11 cellular contexts compared by ENCODE assay signal in the genomic region with DNA sequence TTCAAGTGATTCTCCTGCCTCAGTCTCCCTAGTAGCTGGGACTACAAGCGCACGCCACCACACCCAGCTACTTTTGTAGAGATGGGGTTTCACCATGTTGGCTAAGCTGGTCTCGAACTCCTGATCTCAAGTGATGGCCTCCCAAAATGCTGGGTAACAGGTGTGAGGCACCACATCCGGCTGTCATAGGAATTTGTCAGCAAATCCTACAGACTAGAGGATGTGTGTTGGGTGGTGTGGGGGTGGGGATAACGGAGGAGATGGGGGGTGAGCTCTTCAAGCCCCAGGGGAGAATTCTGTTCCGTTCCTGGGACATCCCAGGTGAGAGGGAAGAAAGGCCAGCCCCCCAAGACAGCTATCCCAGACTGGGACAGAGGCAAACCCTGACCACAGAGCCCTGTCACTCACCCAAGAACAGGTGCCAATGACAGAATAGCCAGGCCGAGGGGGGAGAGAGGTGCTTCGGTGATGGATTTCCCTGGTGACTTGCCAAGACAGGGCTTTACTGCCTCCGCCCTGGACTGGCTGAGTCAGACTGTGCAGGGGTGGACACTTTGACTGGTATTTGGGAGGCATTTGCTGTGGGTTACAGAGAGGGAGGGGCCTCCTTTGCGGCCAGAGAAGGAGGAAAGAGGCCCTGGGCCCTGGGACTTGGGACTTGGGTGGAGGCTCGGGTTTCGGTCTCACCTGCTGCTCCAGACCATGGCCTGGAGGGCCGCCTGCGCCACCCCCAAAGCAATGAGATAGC. TPM values are rescaled to one million over a fixed set of nuclear protein-coding genes. Genes with fewer than 3 reads are reported as not detected.
DNase-seq lines count a peak whose midpoint lies in the region; ATAC-seq, FAIRE-seq and TF ChIP-seq lines count a peak whose summit lies in the region.
"Had no signal": no experiment of that assay in that cellular context is flagged by ENCODE, and none has a peak within 500 bp of the region (broad histone marks: within the 10 kb centered on the region; RNA-seq: fewer than 3 reads in every experiment).

No MANE protein-coding gene starts in this region.

- H3K27ac Mint-ChIP-seq in mesothelial cell of epicardium = peak overlapping the region; percentile 73
- H3K27ac Mint-ChIP-seq in effector memory CD8-positive, alpha-beta T cell = no peak overlapping the region
- H3K27ac Mint-ChIP-seq: activated naive CD4-positive, alpha-beta T cell treated with anti-CD3 and anti-CD28 coated beads, Interleukin-2, amount 50 U/mL, for 72 hours had no signal

- no peak for ATAC-seq in GM18868 (IDR thresholded peaks at IDR 0.05; ENCODE audit: unreplicated experiment)
- no peak for ATAC-seq in GM21381 (IDR thresholded peaks at IDR 0.05; ENCODE audit: unreplicated experiment)
- ATAC-seq in HG03045 (IDR thresholded peaks at IDR 0.05; ENCODE audit: unreplicated experiment) = no peak
- no peak for ATAC-seq in effector memory CD8-positive, alpha-beta T cell (replicated peaks)

- peak; percentile 13 for DNase-seq in COLO668 (lab: John Stamatoyannopoulos, UW; ENCODE audit: unreplicated experiment)
- peak; percentile 92 for DNase-seq in HTR-8/SVneo (ENCODE audit: insufficient read length, low spot score)
- peak; percentile 81 for DNase-seq in amniotic epithelial cell (ENCODE audit: low read depth)
- no peak for DNase-seq in mesothelial cell of epicardium (ENCODE audit: low spot score in 2 of 2, unreplicated experiment in 2 of 2)
- no peak for DNase-seq in effector memory CD8-positive, alpha-beta T cell
- DNase-seq: NCI-H1436 treated with DMSO at 0.1 percent for 48 hours had no signal

- TF ChIP-seq CTCF in mesothelial cell of epicardium (IDR thresholded peaks at IDR 0.05; ENCODE audit: unreplicated experiment) = no peak

- peaks cover 51% of the 10 kb centered on the region for H3K4me1 Mint-ChIP-seq in mesothelial cell of epicardium
- peaks cover 12 to 18% of the 10 kb centered on the region in 2 donors for H3K4me1 Mint-ChIP-seq in effector memory CD8-positive, alpha-beta T cell (ENCODE audit: low read depth in 2 of 2)

- peaks cover 63% of the 10 kb centered on the region for H3K27me3 Mint-ChIP-seq in mesothelial cell of epicardium (ENCODE audit: low read depth)
- peaks cover 84 to 98% of the 10 kb centered on the region in 2 donors for H3K27me3 Mint-ChIP-seq in effector memory CD8-positive, alpha-beta T cell

- peak; percentile 89 for FAIRE-seq in HTR-8/SVneo (lab: Jason Lieb, UNC)

- peaks cover 3% of the 10 kb centered on the region for H3K9me3 Mint-ChIP-seq in mesothelial cell of epicardium
- H3K9me3 Mint-ChIP-seq in effector memory CD8-positive, alpha-beta T cell = no peaks in the 10 kb centered on the region

- no peak overlapping the region for H3K4me3 Mint-ChIP-seq in mesothelial cell of epicardium
- no peak overlapping the region for H3K4me3 Mint-ChIP-seq in effector memory CD8-positive, alpha-beta T cell

- H3K36me3 Mint-ChIP-seq in mesothelial cell of epicardium = peaks cover 2% of the 10 kb centered on the region
- peaks cover 2% of the 10 kb centered on the region for H3K36me3 Mint-ChIP-seq in effector memory CD8-positive, alpha-beta T cell (ENCODE audit: insufficient read depth)

RNA-seq across cellular contexts. Expression of gene EPS8L1, which starts 4.7 kb away (rescaled TPM):
- total RNA-seq in mesothelial cell of epicardium = 375 to 425 TPM (median 396 TPM) in 3 replicates

RNA-seq across cellular contexts. Expression of gene RDH13, which starts 8.0 kb away (rescaled TPM):
- total RNA-seq in mesothelial cell of epicardium = 81.0 to 88.6 TPM (median 85.7 TPM) in 3 replicates

RNA-seq across cellular contexts. Expression of gene GP6, which starts 32.9 kb away (rescaled TPM):
- 0.78 to 1.4 TPM (median 1.4 TPM) in 3 replicates for total RNA-seq in mesothelial cell of epicardium
- total RNA-seq: H7 had no signal

RNA-seq across cellular contexts. Expression of gene PPP1R12C, which starts 46.5 kb away (rescaled TPM):
- 100 to 111 TPM (median 109 TPM) in 3 replicates for total RNA-seq in mesothelial cell of epicardium

Comparison
In these comparisons a context has a peak if more than half of its experiments do, and no peak if none do; other contexts are left out.
1. DNase-seq: peak in COLO668 (single experiment), HTR-8/SVneo (single experiment) and amniotic epithelial cell (single experiment); none in mesothelial cell of epicardium (0 of 2) and effector memory CD8-positive, alpha-beta T cell (0 of 3).